Comparison of ENCODE assay signal across 21 cellular contexts in genomic region chr3:66267031-66267430, GRCh38. TPM values are rescaled to one million over a fixed set of nuclear protein-coding genes. Genes with fewer than 3 reads are reported as not detected.
A peak's percentile ranks its signal among the peaks of the same experiment; 100 is the strongest.
DNase-seq lines count a peak whose midpoint lies in the region; ATAC-seq and TF ChIP-seq lines count a peak whose summit lies in the region.
"Had no signal": no experiment of that assay in that cellular context is flagged by ENCODE, and none has a peak within 500 bp of the region (broad histone marks: within the 10 kb centered on the region; RNA-seq: fewer than 3 reads in every experiment).

No MANE protein-coding gene starts in this region.

- H3K36me3 ChIP-seq in adrenal gland (replicated peaks in 1 of 2) (no peaks in the 10 kb centered on the region), neuronal stem cell (replicated peaks in 1 of 2; ENCODE audit: control insufficient read depth in 2 of 2, insufficient read depth in 2 of 2, low read length in 2 of 2) (peaks cover 0 to 3% of the 10 kb centered on the region in 2 donors)
- H3K36me3 ChIP-seq: breast epithelium had no signal

- H3K4ac ChIP-seq in neuronal stem cell (ENCODE audit: low read length) = no peak overlapping the region

- no peaks in the 10 kb centered on the region for H3K9me3 Mint-ChIP-seq in naive B cell
- H3K9me3 Mint-ChIP-seq: activated T-helper 1 cell treated with anti-CD3 and anti-CD28 coated beads, Interleukin-12 subunit alpha, Interleukin-12 subunit beta, Interleukin-2, Interleukin-4 antibody, amounts not matched to agents 30 ng/mL and 10 ng/mL and 1 ng/mL, durations not matched to agents 14 hours and 24 hours and 36 hours; mesothelial cell of epicardium; neural progenitor cell; T-helper 2 cell treated with Interferon-gamma antibody and Interleukin-4, amounts not matched to agents 5 μg/mL and 100 μg/mL, for 36 hours had no signal

- H3K18ac ChIP-seq in neuronal stem cell (ENCODE audit: low read length) = no peak overlapping the region

- H2AFZ ChIP-seq in neuronal stem cell (ENCODE audit: low read length) = no peak overlapping the region
- H2AFZ ChIP-seq: neural progenitor cell had no signal

- no peak for TF ChIP-seq POLR2A in adrenal gland (IDR thresholded peaks at IDR 0.05)

- no peak overlapping the region for H3K23ac ChIP-seq in neuronal stem cell (ENCODE audit: low read depth, low read length, poor library complexity)

- H3K4me1 ChIP-seq in adrenal gland (replicated peaks in 1 of 2) (peaks cover 5 to 8% of the 10 kb centered on the region in 2 donors), neuronal stem cell (ENCODE audit: control insufficient read depth in 2 of 2, insufficient read depth in 1 of 2, low read depth in 1 of 2, low read length in 2 of 2) (no peaks in the 10 kb centered on the region)
- H3K4me1 ChIP-seq: breast epithelium, neural progenitor cell had no signal

- no peaks in the 10 kb centered on the region for H3K79me1 ChIP-seq in neuronal stem cell (ENCODE audit: low read depth, low read length)

- H3K27me3 Mint-ChIP-seq in naive B cell = no peaks in the 10 kb centered on the region

- no peak for TF ChIP-seq CTCF in adrenal gland (IDR thresholded peaks at IDR 0.05)

- no peak overlapping the region for H3K9ac ChIP-seq in neuronal stem cell (ENCODE audit: low read depth, low read length, poor library complexity)
- H3K9ac ChIP-seq: neural progenitor cell had no signal

- H2BK12ac ChIP-seq in neuronal stem cell (ENCODE audit: low read length) = no peak overlapping the region

- peaks cover 21% of the 10 kb centered on the region in 2 donors for H3K36me3 Mint-ChIP-seq in naive B cell

- H3K27me3 ChIP-seq in adrenal gland (no peaks in the 10 kb centered on the region), neuronal stem cell (ENCODE audit: control insufficient read depth in 3 of 3, insufficient read depth in 3 of 3, low read depth in 1 of 3, low read length in 3 of 3) (no peaks in the 10 kb centered on the region)
- H3K27me3 ChIP-seq: breast epithelium, neural progenitor cell, spleen had no signal

- H3K27ac ChIP-seq in adrenal gland (no peak overlapping the region), neuronal stem cell (replicated peaks; ENCODE audit: low read length) (no peak overlapping the region)
- H3K27ac ChIP-seq: breast epithelium, neural progenitor cell, spleen had no signal

- H4K8ac ChIP-seq in neuronal stem cell (ENCODE audit: low read depth, low read length) = no peak overlapping the region

- H3K27ac Mint-ChIP-seq in naive B cell = peak overlapping the region in 5 of 6 donors; percentile 22 to 81 (median 34)
- H3K27ac Mint-ChIP-seq: activated T-helper 1 cell treated with anti-CD3 and anti-CD28 coated beads, Interleukin-12 subunit alpha, Interleukin-12 subunit beta, Interleukin-2, Interleukin-4 antibody, amounts not matched to agents 30 ng/mL and 10 ng/mL and 1 ng/mL, durations not matched to agents 14 hours and 24 hours and 36 hours; mesothelial cell of epicardium; neural progenitor cell; T-helper 2 cell treated with Interferon-gamma antibody and Interleukin-4, amounts not matched to agents 5 μg/mL and 100 μg/mL, for 36 hours had no signal

- no peak overlapping the region for H4K91ac ChIP-seq in neuronal stem cell (ENCODE audit: low read depth, low read length, poor library complexity)

- DNase-seq in NCI-H187 treated with DMSO at 0.1 percent for 48 hours (lab: John Stamatoyannopoulos, UW) (peak; percentile 32), naive B cell (peak; percentile 66), adrenal gland (no peak), neuronal stem cell (ENCODE audit: low spot score) (no peak), NCI-H2227 (lab: John Stamatoyannopoulos, UW; ENCODE audit: unreplicated experiment) (no peak)
- DNase-seq: dermis blood vessel endothelial cell; erythroblast; MV-4-11; spleen; stimulated activated CD8-positive, alpha-beta memory T cell treated with anti-CD3 and anti-CD28 coated beads, Interleukin-4, amount 100 ng/mL, for 48 hours had no signal

- H3K4me1 Mint-ChIP-seq in naive B cell = peaks cover 26 to 32% (median 27%) of the 10 kb centered on the region in 3 donors

- no peak overlapping the region for H3K14ac ChIP-seq in neuronal stem cell (ENCODE audit: low read length)

- H2AK5ac ChIP-seq in neuronal stem cell (ENCODE audit: low read depth, low read length) = no peak overlapping the region

- H3K4me3 ChIP-seq in adrenal gland = no peak overlapping the region
- no peak overlapping the region for H3K4me3 ChIP-seq in neuronal stem cell (ENCODE audit: low read length in 2 of 2)
- H3K4me3 ChIP-seq: breast epithelium, K562, neural progenitor cell, spleen had no signal

- H3K4me3 Mint-ChIP-seq in naive B cell = peak overlapping the region in 4 of 8 donors; percentile 2 to 54 (median 16)
- H3K4me3 Mint-ChIP-seq: activated T-helper 1 cell treated with anti-CD3 and anti-CD28 coated beads, Interleukin-12 subunit alpha, Interleukin-12 subunit beta, Interleukin-2, Interleukin-4 antibody, amounts not matched to agents 30 ng/mL and 10 ng/mL and 1 ng/mL, durations not matched to agents 14 hours and 24 hours and 36 hours; mesothelial cell of epicardium; neural progenitor cell; T-helper 2 cell treated with Interferon-gamma antibody and Interleukin-4, amounts not matched to agents 5 μg/mL and 100 μg/mL, for 36 hours had no signal

- intact Hi-C loops in adrenal gland (cut with DNase I) = no loop called here

- no peak overlapping the region for H3K4me2 ChIP-seq in neuronal stem cell (ENCODE audit: insufficient read depth, low read length, poor library complexity, severe bottlenecking)
- H3K4me2 ChIP-seq: neural progenitor cell had no signal

- no peak overlapping the region for H2BK120ac ChIP-seq in neuronal stem cell (ENCODE audit: low read depth, low read length)

- 87 to 96% (median 89%) methylated on average over 4 of the region's 4 CpGs for WGBS in adrenal gland, 4 donors
- WGBS in neuronal stem cell (ENCODE audit: extremely low coverage in 2 of 2, insufficient read length in 2 of 2, insufficient replicate concordance in 1 of 2), 2 donors = no CpG with 5 or more reads among the region's 4 CpGs

- H3K9me3 ChIP-seq in adrenal gland (replicated peaks in 1 of 3) = no peaks in the 10 kb centered on the region
- no peaks in the 10 kb centered on the region for H3K9me3 ChIP-seq in neuronal stem cell (replicated peaks in 1 of 2; ENCODE audit: control insufficient read depth in 2 of 2, insufficient read depth in 1 of 2, low read depth in 1 of 2, low read length in 2 of 2)
- H3K9me3 ChIP-seq: breast epithelium, spleen had no signal

- H2BK15ac ChIP-seq in neuronal stem cell (ENCODE audit: low read length) = no peak overlapping the region

- H2BK5ac ChIP-seq in neuronal stem cell (ENCODE audit: low read length) = no peak overlapping the region

- ATAC-seq in GM18868 (IDR thresholded peaks at IDR 0.05; ENCODE audit: unreplicated experiment) (peak; percentile 85), HG02623 (IDR thresholded peaks at IDR 0.05; ENCODE audit: unreplicated experiment) (peak; percentile 67), naive B cell (ENCODE audit: low read depth in 2 of 2) (peak; percentile 95 to 97), GM19023 (IDR thresholded peaks at IDR 0.05; ENCODE audit: unreplicated experiment) (no peak)
- ATAC-seq: HCT116, K562, Panc1 had no signal

RNA-seq across cellular contexts. Expression of gene SLC25A26, which starts 46.2 kb away (rescaled TPM):
- 10 to 100 TPM; 25.9 to 80.1 (median 35.3) TPM for polyA plus RNA-seq in naive B cell (ENCODE audit: low read depth in 6 of 6)
- 10 to 100 TPM; 19.2 to 38.2 (median 23.1) TPM for total RNA-seq in adrenal gland
- 10 to 100 TPM in 2 of 3 donors, 1 to 10 TPM in 1; 9.5 to 16.5 (median 10.7) TPM for polyA plus RNA-seq in adrenal gland
- 7.3 TPM for polyA plus RNA-seq in neuronal stem cell (2013, experiment 1 of 2)
- 7.9 TPM for polyA plus RNA-seq in neuronal stem cell (2013, experiment 2 of 2)

Comparison
In these comparisons a context has a peak if more than half of its experiments do, and no peak if none do; other contexts are left out.
1. DNase-seq: peak in NCI-H187 treated with DMSO at 0.1 percent for 48 hours (single experiment) and naive B cell (single experiment); none in adrenal gland (0 of 7), neuronal stem cell (single experiment) and NCI-H2227 (single experiment).